ENCODE assay signal across 8 cellular contexts in genomic region chr20:36573103-36573797, GRCh38. TPM values are rescaled to one million over a fixed set of nuclear protein-coding genes. Genes with fewer than 3 reads are reported as not detected.
DNase-seq lines count a peak whose midpoint lies in the region; ATAC-seq, FAIRE-seq and TF ChIP-seq lines count a peak whose summit lies in the region.

TGIF2 (plus strand) TSS chr20:36573597; CDS start chr20:36578775, 5,178 bp downstream.

- H3K27ac ChIP-seq in Karpas-422 (ENCODE audit: low read length) (peak within 1 kb of the TSS; percentile 89), psoas muscle (peak within 1 kb of the TSS; percentile 76)

- H3K4me3 ChIP-seq in Karpas-422 (ENCODE audit: low read length) (peak within 1 kb of the TSS; percentile 98), adipocyte (ENCODE audit: low read length) (peak within 1 kb of the TSS; percentile 77), psoas muscle (peak within 1 kb of the TSS; percentile 82)

- H3K4me1 ChIP-seq in Karpas-422 (ENCODE audit: low read length) (peaks cover 21% of the 10 kb centered on the region), adipocyte (ENCODE audit: control insufficient read depth, insufficient read depth, low read length) (peaks cover 11% of the 10 kb centered on the region), psoas muscle (peaks cover 9% of the 10 kb centered on the region)

- peak within 1 kb of the TSS; percentile 58; the same call in 1 of the 2 replicates for H2AFZ ChIP-seq in Karpas-422 (ENCODE audit: low read length)

- no peaks in the 10 kb centered on the region for H3K9me2 ChIP-seq in Karpas-422 (replicated peaks; ENCODE audit: insufficient read depth, low read length)

- peaks cover 56% of the 10 kb centered on the region for H3K79me2 ChIP-seq in Karpas-422 (ENCODE audit: low read length)

- peak within 1 kb of the TSS; percentile 98 for H3K9ac ChIP-seq in Karpas-422 (ENCODE audit: low read length)
- H3K9ac ChIP-seq in adipocyte (ENCODE audit: low read length): peak within 1 kb of the TSS; percentile 72

- TF ChIP-seq CTCF in psoas muscle (IDR thresholded peaks at IDR 0.05): no peak

- 3 to 8% (median 5%) methylated on average over 30 to 80 of the region's 80 CpGs for WGBS in psoas muscle, 3 donors

- H3K27me3 ChIP-seq in Karpas-422 (ENCODE audit: low read length) (no peaks in the 10 kb centered on the region), adipocyte (replicated peaks; ENCODE audit: control insufficient read depth, insufficient read depth, low read length) (no peaks in the 10 kb centered on the region), psoas muscle (ENCODE audit: insufficient read depth in 3 of 3, low read length in 2 of 3) (peaks cover 0 to 34% (median 4%) of the 10 kb centered on the region in 3 donors)

- H4K20me1 ChIP-seq in Karpas-422 (ENCODE audit: insufficient read depth, low read depth, low read length): peaks cover 17% of the 10 kb centered on the region; the same call in 1 of the 2 replicates

- H3K4me2 ChIP-seq in Karpas-422 (ENCODE audit: low read depth, low read length, poor library complexity, severe bottlenecking): peak within 1 kb of the TSS; percentile 94

- ATAC-seq in GM21723 (IDR thresholded peaks at IDR 0.05; ENCODE audit: unreplicated experiment): peak; percentile 63
- ATAC-seq in psoas muscle: peak; percentile 74 to 82 (median 78)

- peak; percentile 80 for FAIRE-seq in urothelium cell line (lab: Jason Lieb, UNC)

- H3K36me3 ChIP-seq in Karpas-422 (ENCODE audit: insufficient read depth, low read length) (no peaks in the 10 kb centered on the region), adipocyte (ENCODE audit: control insufficient read depth, insufficient read depth, low read length, severe bottlenecking) (no peaks in the 10 kb centered on the region), psoas muscle (ENCODE audit: insufficient read depth in 1 of 2, low read depth in 1 of 2) (no peaks in the 10 kb centered on the region)

- no peaks in the 10 kb centered on the region for H3K9me3 ChIP-seq in Karpas-422 (ENCODE audit: low read length)
- H3K9me3 ChIP-seq in adipocyte (ENCODE audit: control insufficient read depth, low read length): no peaks in the 10 kb centered on the region
- no peaks in the 10 kb centered on the region for H3K9me3 ChIP-seq in psoas muscle

- DNase-seq in ELF-1 (ENCODE audit: low read depth, low spot score): peak; percentile 92
- DNase-seq in Karpas-422: peak; percentile 97
- peak; percentile 80 to 88 (median 86) for DNase-seq in T-helper 1 cell
- DNase-seq in adipocyte (ENCODE audit: low read depth): peak; percentile 89
- peak; percentile 87 for DNase-seq in cardiac septum (ENCODE audit: low spot score)
- peak; percentile 83 to 85 for DNase-seq in psoas muscle
- peak; percentile 98 for DNase-seq in urothelium cell line (ENCODE audit: low spot score)

- intact Hi-C loops in cardiac septum (cut with DNase I) (no loop called here), psoas muscle (cut with DNase I) (no loop called here)

RNA-seq across cellular contexts. Expression of gene TGIF2, which starts in this region (rescaled TPM):
- 21.3 and 33.7 TPM in 2 replicates for total RNA-seq in Karpas-422 (2014; rRNA removed; shearing (Covaris generic); ENCODE audit: low replicate concordance)
- total RNA-seq in cardiac septum (6.1 TPM), psoas muscle (1 to 10 TPM; 1.7 to 2.8 (median 2.6) TPM)
- polyA plus RNA-seq in psoas muscle: 1 to 10 TPM; 1.1 to 1.7 (median 1.2) TPM

Comparison
In these comparisons a context has a peak if more than half of its experiments do, and no peak if none do; other contexts are left out.
1. Peak in every context shown above with its lines: DNase-seq, ATAC-seq, H3K4me3 ChIP-seq and H3K27ac ChIP-seq.